Comparison of ENCODE assay signal across 1 cellular context in genomic region chr14:32202941-32203882, GRCh38.
A peak's percentile ranks its signal among the peaks of the same experiment; 100 is the strongest.
TF ChIP-seq lines count a peak whose summit lies in the region.

Gene RNU6-8, minus strand, starts transcription at chr14:32203269.

TF ChIP-seq in K562, 482 proteins besides CTCF, POLR2A, EP300 and RAD21 (continued from another document and continues in another):
- TF ChIP-seq ZFX (CRISPR knock-in tag; IDR thresholded peaks at IDR 0.05) (peak; percentile 54), TAF15 (IDR thresholded peaks at IDR 0.05; ENCODE audit: low read depth, low read length) (no peak), MXD1 (CRISPR knock-in tag; IDR thresholded peaks at IDR 0.05; ENCODE audit: borderline replicate concordance, poor library complexity, severe bottlenecking) (no peak), HDAC8 (tag; IDR thresholded peaks at IDR 0.05) (no peak), ZNF347 (CRISPR knock-in tag; IDR thresholded peaks at IDR 0.05; ENCODE audit: low read depth) (no peak), MLX (CRISPR knock-in tag; conservative IDR thresholded peaks at IDR 0.05) (no peak), LARP7 (IDR thresholded peaks at IDR 0.05) (no peak), SIRT6 (IDR thresholded peaks at IDR 0.05; ENCODE audit: low read depth, low read length) (no peak), HMGXB4 (CRISPR knock-in tag; IDR thresholded peaks at IDR 0.05) (no peak), SP1 (CRISPR knock-in tag; IDR thresholded peaks at IDR 0.05) (no peak; the same call in 1 of the 2 replicates), ATF7 (IDR thresholded peaks at IDR 0.05) (peak; percentile 50), ZBTB8A (IDR thresholded peaks at IDR 0.05; ENCODE audit: partially characterized antibody) (no peak), ATF1 (CRISPR knock-in tag; IDR thresholded peaks at IDR 0.05) (no peak), ATF1 (tag; IDR thresholded peaks at IDR 0.05) (peak; percentile 79), E2F3 (CRISPR knock-in tag; IDR thresholded peaks at IDR 0.05) (no peak), FOXO4 (CRISPR knock-in tag; IDR thresholded peaks at IDR 0.05) (no peak), ZNF79 (CRISPR knock-in tag; IDR thresholded peaks at IDR 0.05; ENCODE audit: low read depth) (no peak), KLF6 (CRISPR knock-in tag; IDR thresholded peaks at IDR 0.05; ENCODE audit: borderline replicate concordance) (no peak), RBFOX2 (IDR thresholded peaks at IDR 0.05; ENCODE audit: low read depth, low read length) (peak; percentile 86), IRF9 (tag; IDR thresholded peaks at IDR 0.05) (no peak), SNIP1 (IDR thresholded peaks at IDR 0.05; ENCODE audit: low read depth) (no peak), ZC3H8 (IDR thresholded peaks at IDR 0.05) (no peak), FOXK1 (CRISPR knock-in tag; IDR thresholded peaks at IDR 0.05; ENCODE audit: borderline replicate concordance) (no peak), RBM39 (optimal IDR thresholded peaks at IDR 0.05; ENCODE audit: low read depth, low read length) (no peak), HDAC3 (IDR thresholded peaks at IDR 0.05; ENCODE audit: borderline replicate concordance, partially characterized antibody) (peak; percentile 67), ZNF592 (IDR thresholded peaks at IDR 0.05) (peak; percentile 78), ZNF699 (CRISPR knock-in tag; IDR thresholded peaks at IDR 0.05; ENCODE audit: insufficient replicate concordance) (no peak), ZNF583 (CRISPR knock-in tag; IDR thresholded peaks at IDR 0.05) (no peak), MNT (conservative IDR thresholded peaks at IDR 0.05) (peak in 1 of 2 experiments; percentile 75; a peak in 3 of 4 replicates), LEF1 (IDR thresholded peaks at IDR 0.05) (no peak), CREBBP (IDR thresholded peaks at IDR 0.05; ENCODE audit: low read depth, low read length) (no peak), ZNF655 (CRISPR knock-in tag; IDR thresholded peaks at IDR 0.05) (no peak), FUS (optimal IDR thresholded peaks at IDR 0.05; ENCODE audit: low read depth, low read length) (no peak), ZBTB2 (IDR thresholded peaks at IDR 0.05) (peak; percentile 44; the same call in 1 of the 2 replicates), TEAD1 (CRISPR knock-in tag; IDR thresholded peaks at IDR 0.05) (no peak), DACH1 (IDR thresholded peaks at IDR 0.05; ENCODE audit: partially characterized antibody) (no peak), TRIM24 (IDR thresholded peaks at IDR 0.05) (no peak), RBM22 (IDR thresholded peaks at IDR 0.05; ENCODE audit: low read depth, low read length, poor library complexity, severe bottlenecking) (no peak), ZNF3 (CRISPR knock-in tag; IDR thresholded peaks at IDR 0.05) (no peak), SFPQ (IDR thresholded peaks at IDR 0.05; ENCODE audit: low read depth, low read length) (no peak), GATAD2B (IDR thresholded peaks at IDR 0.05; ENCODE audit: borderline replicate concordance) (no peak), KDM2B (CRISPR knock-in tag; IDR thresholded peaks at IDR 0.05) (no peak), AFF4 (CRISPR knock-in tag; IDR thresholded peaks at IDR 0.05) (no peak), SMAD2 (IDR thresholded peaks at IDR 0.05; ENCODE audit: low read depth, low read length) (no peak), TFAM (CRISPR knock-in tag; conservative IDR thresholded peaks at IDR 0.05) (no peak), BMI1 (IDR thresholded peaks at IDR 0.05; ENCODE audit: low read length) (no peak), U2AF1 (optimal IDR thresholded peaks at IDR 0.05; ENCODE audit: low read depth, low read length) (no peak)
